ENCODE assay signal across 22 cellular contexts in the genomic region with DNA sequence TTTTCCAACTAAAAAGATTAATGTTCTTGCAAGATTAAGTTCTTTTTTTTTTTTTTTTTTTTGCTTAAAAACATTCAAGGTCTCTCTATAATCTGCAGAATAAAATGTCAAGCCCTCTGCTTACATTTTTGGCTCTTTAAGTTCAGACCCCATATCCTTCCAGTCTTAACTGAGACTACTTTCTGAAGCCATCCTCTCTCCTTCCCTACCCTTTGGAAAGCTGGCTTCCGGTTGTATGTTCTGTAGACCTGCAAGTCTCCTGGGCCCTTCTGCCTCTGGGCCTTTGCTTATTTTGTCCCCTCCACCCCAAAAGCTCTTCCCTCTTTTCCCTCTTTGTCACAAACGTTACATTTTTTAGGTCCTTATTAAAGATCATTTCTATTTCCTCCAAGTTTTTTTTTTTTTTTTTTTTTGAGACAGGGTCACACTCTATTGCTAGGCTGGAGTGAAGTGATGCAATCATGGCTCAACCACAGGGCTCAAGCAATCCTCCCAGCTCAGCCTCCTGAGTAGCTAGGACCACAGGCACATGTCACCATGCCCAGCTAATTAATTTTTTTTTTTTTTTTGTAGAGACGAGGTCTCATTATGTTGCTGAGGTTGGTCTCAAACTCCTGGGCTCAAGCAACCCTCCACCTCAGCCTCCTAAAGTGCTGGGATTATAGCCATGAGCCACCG. TPM values are rescaled to one million over a fixed set of nuclear protein-coding genes. Genes with fewer than 3 reads are reported as not detected.
A peak's percentile ranks its signal among the peaks of the same experiment; 100 is the strongest.
DNase-seq lines count a peak whose midpoint lies in the region; ATAC-seq, FAIRE-seq and TF ChIP-seq lines count a peak whose summit lies in the region.
"Had no signal": no experiment of that assay in that cellular context is flagged by ENCODE, and none has a peak within 500 bp of the region (broad histone marks: within the 10 kb centered on the region; RNA-seq: fewer than 3 reads in every experiment).

No MANE protein-coding gene starts in this region.

- H2AFZ ChIP-seq in Loucy (ENCODE audit: low read length) = peak overlapping the region; percentile 65
- no peak overlapping the region for H2AFZ ChIP-seq in endothelial cell of umbilical vein (ENCODE audit: low read depth, low read length)
- H2AFZ ChIP-seq: PC-9 had no signal

- no peak for DNase-seq in Calu3
- peak; percentile 84 for DNase-seq in OCI-M1 (lab: John Stamatoyannopoulos, UW)
- DNase-seq in endothelial cell of umbilical vein (ENCODE audit: low read depth, low spot score) = peak; percentile 33
- DNase-seq in AG20443 (ENCODE audit: low spot score) = no peak
- DNase-seq in activated CD4-positive, alpha-beta T cell treated with anti-CD3 and anti-CD28 coated beads for 1 hour = no peak
- no peak for DNase-seq in glomerular visceral epithelial cell (ENCODE audit: extremely low spot score)

- no peaks in the 10 kb centered on the region for H3K79me2 ChIP-seq in Loucy (ENCODE audit: insufficient read depth, low read length)
- H3K79me2 ChIP-seq in endothelial cell of umbilical vein (ENCODE audit: control insufficient read depth, insufficient read depth, low read length) = peaks cover 2% of the 10 kb centered on the region

- TF ChIP-seq POLR2A in endothelial cell of umbilical vein (IDR thresholded peaks at IDR 0.05; ENCODE audit: low read depth, low read length) = no peak

- no peak for FAIRE-seq in endothelial cell of umbilical vein (lab: Jason Lieb, UNC)

- H3K27ac ChIP-seq in endothelial cell of umbilical vein (ENCODE audit: insufficient read depth, low read depth, low read length) = no peak overlapping the region
- H3K27ac ChIP-seq: ascending aorta; BLaER1 treated with 17β-estradiol and CSF1 and Interleukin-3, amounts not matched to agents 10 nM and 100 nM; coronary artery; epithelial cell of prostate; KMS-11; PC-9; tibial nerve had no signal

- no peak for ATAC-seq in HG03354 (IDR thresholded peaks at IDR 0.05; ENCODE audit: poor library complexity, severe bottlenecking, unreplicated experiment)

- no peak overlapping the region for H3K9ac ChIP-seq in Loucy (ENCODE audit: low read depth, low read length, poor library complexity, severe bottlenecking)
- H3K9ac ChIP-seq in endothelial cell of umbilical vein (replicated peaks; ENCODE audit: extremely low read depth, insufficient read depth, low read length) = no peak overlapping the region
- H3K9ac ChIP-seq: BLaER1 treated with 17β-estradiol and CSF1 and Interleukin-3, amounts not matched to agents 10 nM and 100 nM; KMS-11 had no signal

- H3K4me1 Mint-ChIP-seq in Calu3 (ENCODE audit: low read depth, unreplicated experiment) = peaks cover 18% of the 10 kb centered on the region
- H3K4me1 Mint-ChIP-seq: activated CD8-positive, alpha-beta memory T cell treated with anti-CD3 and anti-CD28 coated beads, Interleukin-2, amount 10 ng/mL, durations not matched to agents 7 days and 5 days had no signal

- BruUV-seq in Calu3 (replicated peaks; lab: Mats Ljungman, UMichigan) = no TSS peak
- BruUV-seq in endothelial cell of umbilical vein (replicated peaks; lab: Mats Ljungman, UMichigan) = no TSS peak

- intact Hi-C loops in Calu3 (cut with micrococcal nuclease; ENCODE audit: unreplicated experiment) = loop anchor here (1.0 to 2.0 kb wide), 3 partner anchors 130 to 424 kb away; no protein-coding TSS in a partner anchor
- intact Hi-C loops in endothelial cell of umbilical vein (cut with micrococcal nuclease) = loop anchor here (1.0 to 2.0 kb wide), 5 partner anchors 20 to 129 kb away; a partner anchor contains a TSS

- no peaks in the 10 kb centered on the region for H3K27me3 Mint-ChIP-seq in Calu3 (ENCODE audit: unreplicated experiment)

- peak overlapping the region; percentile 20 for H3K27ac Mint-ChIP-seq in Calu3 (ENCODE audit: unreplicated experiment)
- H3K27ac Mint-ChIP-seq: activated CD8-positive, alpha-beta memory T cell treated with anti-CD3 and anti-CD28 coated beads, Interleukin-2, amount 10 ng/mL, durations not matched to agents 7 days and 5 days; natural killer cell treated with Interleukin-12 subunit alpha and Interleukin-12 subunit beta and Interleukin-15 and Interleukin-18, amount 100 ng/mL, for 72 hours; T-helper 2 cell treated with Interferon-gamma antibody and Interleukin-4, amounts not matched to agents 5 μg/mL and 100 μg/mL, for 36 hours had no signal

- no peaks in the 10 kb centered on the region for H3K9me1 ChIP-seq in endothelial cell of umbilical vein (replicated peaks; ENCODE audit: control insufficient read depth, extremely low read depth, insufficient read depth, low read length)

- no peaks in the 10 kb centered on the region for H3F3A ChIP-seq in Loucy (ENCODE audit: low read depth)

- H3K4me2 ChIP-seq in Loucy (ENCODE audit: low read depth, low read length, poor library complexity, severe bottlenecking) = no peak overlapping the region
- H3K4me2 ChIP-seq in endothelial cell of umbilical vein (ENCODE audit: insufficient read depth, low read length) = no peak overlapping the region
- H3K4me2 ChIP-seq: BLaER1 treated with 17β-estradiol and CSF1 and Interleukin-3, amounts not matched to agents 10 nM and 100 nM; KMS-11; PC-9 had no signal

- CTCF ChIA-PET in Calu3 (lab: Charles Lee) = interaction anchor here (0.7 to 1.2 kb wide), 6 partner anchors 8 to 424 kb away, joined by 3 to 8 read pairs (median 4); no protein-coding TSS in a partner anchor
- CTCF ChIA-PET in endothelial cell of umbilical vein (lab: Charles Lee) = interaction anchor here (0.6 to 6.8 kb wide), 29 partner anchors 8 to 1155 kb away, joined by 3 to 119 read pairs (median 4); no protein-coding TSS in a partner anchor

- no peaks in the 10 kb centered on the region for H3K9me2 ChIP-seq in Loucy (replicated peaks; ENCODE audit: low read depth, low read length)

- no peak overlapping the region for H3K4me3 Mint-ChIP-seq in Calu3 (ENCODE audit: low read depth, unreplicated experiment)
- H3K4me3 Mint-ChIP-seq: activated CD8-positive, alpha-beta memory T cell treated with anti-CD3 and anti-CD28 coated beads, Interleukin-2, amount 10 ng/mL, durations not matched to agents 7 days and 5 days; activated T-cell treated with anti-CD3 and anti-CD28 coated beads, Interleukin-2, amount 50 U/mL, for 4 hours; immature natural killer cell; natural killer cell treated with Interleukin-12 subunit alpha and Interleukin-12 subunit beta and Interleukin-15 and Interleukin-18, amount 100 ng/mL, for 72 hours; T-helper 2 cell treated with Interferon-gamma antibody and Interleukin-4, amounts not matched to agents 5 μg/mL and 100 μg/mL, for 36 hours; WTC11 had no signal

- H3K36me3 ChIP-seq in Loucy (ENCODE audit: insufficient read depth, low read length) = no peaks in the 10 kb centered on the region
- peaks cover 28 to 48% of the 10 kb centered on the region in 2 experiments for H3K36me3 ChIP-seq in endothelial cell of umbilical vein (ENCODE audit: control insufficient read depth in 2 of 2, extremely low read depth in 1 of 2, insufficient read depth in 2 of 2, low read length in 2 of 2)
- H3K36me3 ChIP-seq: ascending aorta; BLaER1 treated with 17β-estradiol and CSF1 and Interleukin-3, amounts not matched to agents 10 nM and 100 nM; tibial nerve had no signal

- H3K9me3 ChIP-seq in Loucy (ENCODE audit: insufficient read depth, low read depth, low read length) (no peaks in the 10 kb centered on the region), endothelial cell of umbilical vein (replicated peaks; ENCODE audit: control insufficient read depth, insufficient read depth, low read length) (no peaks in the 10 kb centered on the region)
- H3K9me3 ChIP-seq: ascending aorta, mucosa of descending colon, tibial nerve had no signal

- H4K20me1 ChIP-seq in Loucy (ENCODE audit: insufficient read depth, low read length, poor library complexity, severe bottlenecking) (no peaks in the 10 kb centered on the region), endothelial cell of umbilical vein (replicated peaks; ENCODE audit: control insufficient read depth, extremely low read depth, insufficient read depth, low read length) (no peaks in the 10 kb centered on the region)
- H4K20me1 ChIP-seq: BLaER1 treated with 17β-estradiol and CSF1 and Interleukin-3, amounts not matched to agents 10 nM and 100 nM had no signal

- H3K4me3 ChIP-seq in Loucy (ENCODE audit: low read length, poor library complexity, severe bottlenecking) (no peak overlapping the region), endothelial cell of umbilical vein (replicated peaks in 1 of 3; ENCODE audit: insufficient read depth in 1 of 3, low read depth in 1 of 3, low read length in 3 of 3) (no peak overlapping the region)
- H3K4me3 ChIP-seq: ascending aorta; BLaER1 treated with 17β-estradiol and CSF1 and Interleukin-3, amounts not matched to agents 10 nM and 100 nM; coronary artery; mucosa of descending colon; PC-9; tibial nerve had no signal

- H3K36me3 Mint-ChIP-seq in Calu3 (ENCODE audit: insufficient read depth, unreplicated experiment) = peaks cover 45% of the 10 kb centered on the region
- H3K36me3 Mint-ChIP-seq: activated CD8-positive, alpha-beta memory T cell treated with anti-CD3 and anti-CD28 coated beads, Interleukin-2, amount 10 ng/mL, durations not matched to agents 7 days and 5 days; natural killer cell treated with Interleukin-12 subunit alpha and Interleukin-12 subunit beta and Interleukin-15 and Interleukin-18, amount 100 ng/mL, for 72 hours had no signal

- peaks cover 5% of the 10 kb centered on the region for H3K4me1 ChIP-seq in Loucy (ENCODE audit: insufficient read depth, low read length, poor library complexity, severe bottlenecking)
- H3K4me1 ChIP-seq in endothelial cell of umbilical vein (ENCODE audit: control insufficient read depth, extremely low read depth, insufficient read depth, low read length) = no peaks in the 10 kb centered on the region
- H3K4me1 ChIP-seq: ascending aorta; BLaER1 treated with 17β-estradiol and CSF1 and Interleukin-3, amounts not matched to agents 10 nM and 100 nM; tibial nerve had no signal

- peaks cover 2% of the 10 kb centered on the region for H3K9me3 Mint-ChIP-seq in Calu3 (ENCODE audit: low read depth, unreplicated experiment)
- H3K9me3 Mint-ChIP-seq: activated T-cell treated with anti-CD3 and anti-CD28 coated beads, Interleukin-2, amount 50 U/mL, for 4 hours; natural killer cell treated with Interleukin-12 subunit alpha and Interleukin-12 subunit beta and Interleukin-15 and Interleukin-18, amount 100 ng/mL, for 72 hours; T-helper 2 cell treated with Interferon-gamma antibody and Interleukin-4, amounts not matched to agents 5 μg/mL and 100 μg/mL, for 36 hours had no signal

- POLR2A ChIA-PET in endothelial cell of umbilical vein (lab: Charles Lee) = interaction anchor here (0.6 to 0.7 kb wide), 2 partner anchors 91 to 743 kb away, joined by 3 to 6 read pairs; no protein-coding TSS in a partner anchor

- no peaks in the 10 kb centered on the region for H3K27me3 ChIP-seq in Loucy (ENCODE audit: insufficient read depth, low read length, poor library complexity, severe bottlenecking)
- H3K27me3 ChIP-seq in endothelial cell of umbilical vein (ENCODE audit: control insufficient read depth in 2 of 2, insufficient read depth in 2 of 2, low read length in 2 of 2) = no peaks in the 10 kb centered on the region
- H3K27me3 ChIP-seq: ascending aorta; BLaER1 treated with 17β-estradiol and CSF1 and Interleukin-3, amounts not matched to agents 10 nM and 100 nM; tibial nerve had no signal

- dilution Hi-C loops in endothelial cell of umbilical vein (cut with MboI; ENCODE audit: extremely low pct_ligation_motif_present, low sequenced_read_pairs) = no loop called here

- no peak for TF ChIP-seq CTCF in Calu3 (IDR thresholded peaks at IDR 0.05; ENCODE audit: unreplicated experiment)
- no peak for TF ChIP-seq CTCF in Loucy (conservative IDR thresholded peaks at IDR 0.05; ENCODE audit: low read length)
- no peak for TF ChIP-seq CTCF in endothelial cell of umbilical vein (IDR thresholded peaks at IDR 0.05; ENCODE audit: extremely low read depth in 1 of 2, insufficient read depth in 1 of 2, low read depth in 1 of 2, low read length in 2 of 2)

RNA-seq across cellular contexts. Expression of a gene that starts 46.5 kb away (rescaled TPM):
- 43.2 and 44.5 TPM in 2 replicates for total RNA-seq in Calu3 (2022)
- total RNA-seq in endothelial cell of umbilical vein = 150 and 151 TPM in 2 replicates
- 64.1 and 66.4 TPM in 2 replicates for polyA plus RNA-seq in endothelial cell of umbilical vein
- polyA plus RNA-seq in endothelial cell of umbilical vein (2011; cell fraction: cytosol; rRNA removed) = 46.2 and 51.4 TPM in 2 replicates
- polyA plus RNA-seq in endothelial cell of umbilical vein (2011; cell fraction: nucleus; rRNA removed) = 231 and 235 TPM in 2 replicates
- 45.3 and 57.4 TPM in 2 replicates for polyA plus RNA-seq in endothelial cell of umbilical vein (2012)
- polyA minus RNA-seq in endothelial cell of umbilical vein = 454 and 506 TPM in 2 replicates
- polyA minus RNA-seq in endothelial cell of umbilical vein (2011; cell fraction: cytosol; rRNA and poly(A)+ RNA removed) = 0.82 TPM
- 485 and 688 TPM in 2 replicates for polyA minus RNA-seq in endothelial cell of umbilical vein (2011; cell fraction: nucleus; rRNA and poly(A)+ RNA removed)
- total RNA-seq: activated CD8-positive, alpha-beta memory T cell treated with anti-CD3 and anti-CD28 coated beads, Interleukin-2, amount 10 ng/mL, durations not matched to agents 7 days and 5 days had no signal

Comparison
In these comparisons a context has a peak if more than half of its experiments do, and no peak if none do; other contexts are left out.
1. DNase-seq: peak in OCI-M1 (single experiment) and endothelial cell of umbilical vein (single experiment); none in Calu3 (single experiment), AG20443 (single experiment), activated CD4-positive, alpha-beta T cell treated with anti-CD3 and anti-CD28 coated beads for 1 hour (single experiment) and glomerular visceral epithelial cell (single experiment).